Comparison of ENCODE assay signal across 9 cellular contexts in the genomic region with DNA sequence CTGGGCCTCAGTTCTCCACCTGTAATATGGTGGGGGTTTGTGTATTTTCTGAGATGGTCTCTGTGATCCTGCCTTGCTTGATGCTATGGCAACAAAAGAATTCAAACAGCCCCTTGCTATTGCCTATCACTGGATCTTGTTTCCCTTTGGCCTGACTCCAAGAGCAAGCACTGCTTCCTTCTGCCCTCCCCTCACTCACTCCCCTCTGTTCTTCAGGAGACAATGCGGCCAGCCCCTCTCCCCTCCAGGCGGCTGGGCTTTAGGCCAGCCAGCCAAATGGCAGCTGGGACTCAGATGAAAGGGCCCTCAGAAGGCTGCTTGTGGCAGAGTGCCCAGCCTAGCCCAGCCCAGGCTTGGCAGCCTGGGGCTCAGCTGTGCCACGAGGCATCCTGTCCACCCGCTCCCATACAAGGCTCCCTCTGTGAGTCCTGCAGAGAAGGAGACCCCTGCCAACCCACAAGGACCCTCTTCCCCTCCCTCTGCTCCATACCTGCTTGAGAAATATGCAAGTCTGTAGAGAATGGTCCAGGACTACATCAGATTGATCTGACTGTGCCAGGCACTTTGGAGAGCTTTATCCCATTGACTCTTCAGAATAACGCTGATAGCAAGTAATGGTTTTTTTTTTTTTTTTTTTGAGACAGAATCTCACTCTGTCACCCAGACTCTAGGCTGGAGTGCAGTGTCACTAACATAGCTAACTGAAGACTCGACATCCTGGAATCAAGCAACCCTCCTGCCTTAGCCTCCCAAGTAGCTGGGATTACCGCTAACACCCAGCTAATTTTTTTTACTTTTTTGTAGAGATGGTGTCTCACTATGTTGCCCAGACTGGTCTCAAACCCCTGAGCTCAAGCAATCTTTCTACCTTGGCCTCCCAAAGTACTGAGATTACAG. TPM values are rescaled to one million over a fixed set of nuclear protein-coding genes. Genes with fewer than 3 reads are reported as not detected.
DNase-seq lines count a peak whose midpoint lies in the region; ATAC-seq and TF ChIP-seq lines count a peak whose summit lies in the region.
"Had no signal": no experiment of that assay in that cellular context is flagged by ENCODE, and none has a peak within 500 bp of the region (broad histone marks: within the 10 kb centered on the region; RNA-seq: fewer than 3 reads in every experiment).

No MANE protein-coding gene starts in this region.

- H3K36me3 Mint-ChIP-seq in endodermal cell (ENCODE audit: low read depth): no peaks in the 10 kb centered on the region
- H3K36me3 Mint-ChIP-seq in neural crest cell (ENCODE audit: low read depth): no peaks in the 10 kb centered on the region
- H3K36me3 Mint-ChIP-seq in activated naive CD4-positive, alpha-beta T cell treated with anti-CD3 and anti-CD28 coated beads for 36 hours (ENCODE audit: low read depth): no peaks in the 10 kb centered on the region
- H3K36me3 Mint-ChIP-seq: activated naive CD8-positive, alpha-beta T cell had no signal

- no peaks in the 10 kb centered on the region for H3K27me3 Mint-ChIP-seq in endodermal cell (ENCODE audit: insufficient read depth)
- no peaks in the 10 kb centered on the region for H3K27me3 Mint-ChIP-seq in neural crest cell (ENCODE audit: low read depth)
- H3K27me3 Mint-ChIP-seq in activated naive CD4-positive, alpha-beta T cell treated with anti-CD3 and anti-CD28 coated beads for 36 hours (ENCODE audit: low read depth): no peaks in the 10 kb centered on the region
- H3K27me3 Mint-ChIP-seq: activated naive CD8-positive, alpha-beta T cell had no signal

- no peak overlapping the region for H3K4me3 ChIP-seq in endodermal cell (ENCODE audit: low read length)

- H3K27ac Mint-ChIP-seq in endodermal cell: no peak overlapping the region
- H3K27ac Mint-ChIP-seq in neural crest cell (ENCODE audit: unreplicated experiment): peak overlapping the region; percentile 65
- no peak overlapping the region for H3K27ac Mint-ChIP-seq in activated naive CD4-positive, alpha-beta T cell treated with anti-CD3 and anti-CD28 coated beads for 36 hours
- H3K27ac Mint-ChIP-seq: activated naive CD8-positive, alpha-beta T cell had no signal

- no peaks in the 10 kb centered on the region for H3K9me3 Mint-ChIP-seq in endodermal cell
- H3K9me3 Mint-ChIP-seq in neural crest cell: no peaks in the 10 kb centered on the region
- no peaks in the 10 kb centered on the region for H3K9me3 Mint-ChIP-seq in activated naive CD4-positive, alpha-beta T cell treated with anti-CD3 and anti-CD28 coated beads for 36 hours

- DNase-seq in G401 (ENCODE audit: low spot score) (peak; percentile 90), NCI-H510A treated with DMSO at 0.1 percent for 48 hours (lab: John Stamatoyannopoulos, UW) (peak; percentile 85), endodermal cell (peak; percentile 59), neural crest cell (ENCODE audit: low read depth, low spot score) (no peak), GM13977 (ENCODE audit: low spot score) (no peak)
- DNase-seq in activated naive CD4-positive, alpha-beta T cell treated with anti-CD3 and anti-CD28 coated beads for 36 hours: no peak

- H3K4me1 ChIP-seq in endodermal cell (ENCODE audit: control insufficient read depth, insufficient read depth, low read length): no peaks in the 10 kb centered on the region

- H3K4me3 Mint-ChIP-seq in endodermal cell (no peak overlapping the region), neural crest cell (no peak overlapping the region)
- H3K4me3 Mint-ChIP-seq in activated naive CD4-positive, alpha-beta T cell treated with anti-CD3 and anti-CD28 coated beads for 36 hours: no peak overlapping the region
- H3K4me3 Mint-ChIP-seq: activated naive CD8-positive, alpha-beta T cell had no signal

- intact Hi-C loops in activated naive CD4-positive, alpha-beta T cell treated with anti-CD3 and anti-CD28 coated beads for 36 hours (cut with micrococcal nuclease): no loop called here

- no peaks in the 10 kb centered on the region for H3K27me3 ChIP-seq in endodermal cell (ENCODE audit: control insufficient read depth, insufficient read depth, low read length, poor library complexity, severe bottlenecking)

- H3K4me1 Mint-ChIP-seq in endodermal cell (peaks cover 6% of the 10 kb centered on the region), neural crest cell (peaks cover 8% of the 10 kb centered on the region)
- H3K4me1 Mint-ChIP-seq in activated naive CD4-positive, alpha-beta T cell treated with anti-CD3 and anti-CD28 coated beads for 36 hours (ENCODE audit: low read depth): no peaks in the 10 kb centered on the region

- H3K9ac ChIP-seq in endodermal cell (ENCODE audit: extremely low read depth, low read length, poor library complexity, severe bottlenecking): no peak overlapping the region

- in situ Hi-C loops in G401 (cut with HindIII; ENCODE audit: low sequenced_read_pairs): no loop called here
- in situ Hi-C loops in GM13977 (cut with MboI; ENCODE audit: low pct_unique_long_range_greater_than_20kb, low sequenced_read_pairs, unreplicated experiment): no loop called here

- WGBS in endodermal cell (ENCODE audit: insufficient coverage in 1 of 2, insufficient read length in 1 of 2), 2 experiments: 87 to 100% methylated on average over 1 to 7 of the region's 7 CpGs

- H3K36me3 ChIP-seq in endodermal cell (ENCODE audit: control insufficient read depth, insufficient read depth, low read length): no peaks in the 10 kb centered on the region

- peak overlapping the region; percentile 66 for H3K27ac ChIP-seq in endodermal cell (ENCODE audit: low read depth, low read length)

- CTCF ChIA-PET in activated naive CD4-positive, alpha-beta T cell treated with anti-CD3 and anti-CD28 coated beads for 36 hours (lab: Charles Lee): interaction anchor here (0.8 kb wide), 1 partner anchor 13 kb away, joined by 4 read pairs; no protein-coding TSS in a partner anchor

- H3K9me3 ChIP-seq in endodermal cell (ENCODE audit: control insufficient read depth, low read length): no peaks in the 10 kb centered on the region

- TF ChIP-seq CTCF in endodermal cell (conservative IDR thresholded peaks at IDR 0.05): no peak
- no peak for TF ChIP-seq CTCF in neural crest cell (conservative IDR thresholded peaks at IDR 0.05)
- TF ChIP-seq CTCF in GM13977 (IDR thresholded peaks at IDR 0.05; ENCODE audit: extremely low read depth, insufficient read depth, missing control alignments): no peak

- ATAC-seq in GM21390 (IDR thresholded peaks at IDR 0.05; ENCODE audit: unreplicated experiment) (no peak), HG02759 (IDR thresholded peaks at IDR 0.05; ENCODE audit: unreplicated experiment) (no peak)

RNA-seq across cellular contexts. Expression of a gene that starts 7.6 kb away (rescaled TPM):
- 9.6 and 16.9 TPM in 2 replicates for total RNA-seq in G401 (2014; rRNA removed; shearing (Covaris generic))
- total RNA-seq in endodermal cell: 10 to 100 TPM in 1 of 2 donors, 1 to 10 TPM in 1; 8.6 to 12.8 TPM
- polyA plus RNA-seq in endodermal cell (2013, experiment 1 of 2): 4.2 TPM
- 2.6 TPM for polyA plus RNA-seq in endodermal cell (2013, experiment 2 of 2)
- 1.4 and 1.6 TPM in 2 replicates for total RNA-seq in neural crest cell
- total RNA-seq in activated naive CD4-positive, alpha-beta T cell treated with anti-CD3 and anti-CD28 coated beads for 36 hours: under 1 TPM in 1 of 2 experiments, not detected in 1; 0.27 TPM

RNA-seq across cellular contexts. Expression of a gene that starts 33.0 kb away (rescaled TPM):
- not detected in 2 replicates for total RNA-seq in G401 (2014; rRNA removed; shearing (Covaris generic))
- total RNA-seq in endodermal cell: not detected
- polyA plus RNA-seq in endodermal cell (2013, experiment 1 of 2): not detected
- polyA plus RNA-seq in endodermal cell (2013, experiment 2 of 2): not detected
- not detected in 2 replicates for total RNA-seq in neural crest cell
- total RNA-seq in activated naive CD4-positive, alpha-beta T cell treated with anti-CD3 and anti-CD28 coated beads for 36 hours: not detected

RNA-seq across cellular contexts. Expression of a gene that starts 36.2 kb away (rescaled TPM):
- 16.8 and 23.0 TPM in 2 replicates for total RNA-seq in G401 (2014; rRNA removed; shearing (Covaris generic))
- total RNA-seq in endodermal cell (10 to 100 TPM; 37.2 to 42.0 TPM), neural crest cell (49.7 and 54.4 TPM in 2 replicates)
- 38.8 TPM for polyA plus RNA-seq in endodermal cell (2013, experiment 1 of 2)
- polyA plus RNA-seq in endodermal cell (2013, experiment 2 of 2): 38.8 TPM
- total RNA-seq in activated naive CD4-positive, alpha-beta T cell treated with anti-CD3 and anti-CD28 coated beads for 36 hours: 10 to 100 TPM; 45.5 to 46.0 TPM

RNA-seq across cellular contexts. Expression of a gene that starts 49.0 kb away (rescaled TPM):
- total RNA-seq in G401 (2014; rRNA removed; shearing (Covaris generic)): 175 and 183 TPM in 2 replicates
- total RNA-seq in endodermal cell (100 to 1,000 TPM; 255 to 275 TPM), neural crest cell (236 and 251 TPM in 2 replicates)
- 153 TPM for polyA plus RNA-seq in endodermal cell (2013, experiment 1 of 2)
- 147 TPM for polyA plus RNA-seq in endodermal cell (2013, experiment 2 of 2)
- total RNA-seq in activated naive CD4-positive, alpha-beta T cell treated with anti-CD3 and anti-CD28 coated beads for 36 hours: 100 to 1,000 TPM; 180 to 183 TPM

Comparison
In these comparisons a context has a peak if more than half of its experiments do, and no peak if none do; other contexts are left out.
1. DNase-seq: peak in G401 (single experiment), NCI-H510A treated with DMSO at 0.1 percent for 48 hours (single experiment) and endodermal cell (single experiment); none in neural crest cell (single experiment), activated naive CD4-positive, alpha-beta T cell treated with anti-CD3 and anti-CD28 coated beads for 36 hours (single experiment) and GM13977 (single experiment).